In genomic region chr15:41022487-41023090, GRCh38 we compare ENCODE assay signal across 8 cellular contexts.
DNase-seq lines count a peak whose midpoint lies in the region; ATAC-seq and TF ChIP-seq lines count a peak whose summit lies in the region.

No MANE protein-coding gene starts in this region.

- H3K27ac ChIP-seq in esophagus muscularis mucosa (replicated peaks in 1 of 4), result peak overlapping the region; percentile 24 to 70 (median 68)
- H3K27ac ChIP-seq in vagina, result no peak overlapping the region

- no peak overlapping the region for H3K4me3 ChIP-seq in esophagus muscularis mucosa
- no peak overlapping the region for H3K4me3 ChIP-seq in vagina

- intact Hi-C loops in activated CD8-positive, alpha-beta T cell treated with anti-CD3 and anti-CD28 coated beads for 36 hours (cut with micrococcal nuclease), result loop anchor here (10.0 kb wide), 1 partner anchor 118 kb away; no protein-coding TSS in a partner anchor
- intact Hi-C loops in esophagus muscularis mucosa (cut with DNase I) (no loop called here), vagina (cut with DNase I) (loop anchor here (5.0 kb wide), 1 partner anchor 120 kb away; no protein-coding TSS in a partner anchor)

- POLR2A ChIA-PET in activated CD8-positive, alpha-beta T cell treated with anti-CD3 and anti-CD28 coated beads for 36 hours (lab: Charles Lee), result no interaction called here
- POLR2A ChIA-PET in naive thymus-derived CD8-positive, alpha-beta T cell (lab: Charles Lee), result no interaction called here

- H3K4me1 ChIP-seq in esophagus muscularis mucosa (peaks cover 14 to 67% (median 59%) of the 10 kb centered on the region in 4 donors), vagina (peaks cover 7% of the 10 kb centered on the region)

- ATAC-seq in activated CD8-positive, alpha-beta T cell treated with anti-CD3 and anti-CD28 coated beads for 36 hours, result peak; percentile 70
- peak; percentile 59 to 68 for ATAC-seq in naive thymus-derived CD8-positive, alpha-beta T cell
- no peak for ATAC-seq in GM19463 (IDR thresholded peaks at IDR 0.05; ENCODE audit: unreplicated experiment)

- TF ChIP-seq EP300 in esophagus muscularis mucosa (IDR thresholded peaks at IDR 0.05), result no peak

- TF ChIP-seq POLR2A in esophagus muscularis mucosa (IDR thresholded peaks at IDR 0.05; ENCODE audit: low read depth) (no peak), vagina (IDR thresholded peaks at IDR 0.05) (no peak)

- no peak overlapping the region for H3K27ac Mint-ChIP-seq in activated CD8-positive, alpha-beta T cell treated with anti-CD3 and anti-CD28 coated beads for 36 hours
- no peak overlapping the region for H3K27ac Mint-ChIP-seq in naive thymus-derived CD8-positive, alpha-beta T cell

- no peaks in the 10 kb centered on the region for H3K27me3 Mint-ChIP-seq in activated CD8-positive, alpha-beta T cell treated with anti-CD3 and anti-CD28 coated beads for 36 hours
- no peaks in the 10 kb centered on the region for H3K27me3 Mint-ChIP-seq in naive thymus-derived CD8-positive, alpha-beta T cell

- H3K36me3 ChIP-seq in esophagus muscularis mucosa (peaks cover 0 to 43% (median 24%) of the 10 kb centered on the region in 4 donors), vagina (peaks cover 0 to 26% of the 10 kb centered on the region in 2 donors)

- H3K36me3 Mint-ChIP-seq in activated CD8-positive, alpha-beta T cell treated with anti-CD3 and anti-CD28 coated beads for 36 hours (ENCODE audit: low read depth), result peaks cover 18% of the 10 kb centered on the region
- peaks cover 0 to 85% (median 11%) of the 10 kb centered on the region in 3 donors for H3K36me3 Mint-ChIP-seq in naive thymus-derived CD8-positive, alpha-beta T cell

- no peaks in the 10 kb centered on the region for H3K4me1 Mint-ChIP-seq in activated CD8-positive, alpha-beta T cell treated with anti-CD3 and anti-CD28 coated beads for 36 hours (ENCODE audit: low read depth)
- H3K4me1 Mint-ChIP-seq in naive thymus-derived CD8-positive, alpha-beta T cell, result peaks cover 2 to 6% (median 3%) of the 10 kb centered on the region in 4 donors

- H3K27me3 ChIP-seq in esophagus muscularis mucosa (no peaks in the 10 kb centered on the region), vagina (no peaks in the 10 kb centered on the region)

- DNase-seq in activated CD8-positive, alpha-beta memory T cell treated with anti-CD3 and anti-CD28 coated beads for 24 hours, result peak; percentile 62
- DNase-seq in activated CD8-positive, alpha-beta memory T cell treated with anti-CD3 and anti-CD28 coated beads, Interleukin-2, amount 50 U/mL, for 48 hours, result no peak
- DNase-seq in NCI-H146 (lab: John Stamatoyannopoulos, UW), result peak; percentile 3
- DNase-seq in activated CD8-positive, alpha-beta T cell treated with anti-CD3 and anti-CD28 coated beads for 36 hours, result peak; percentile 49
- DNase-seq in esophagus muscularis mucosa (ENCODE audit: extremely low spot score), result no peak
- peak in 9 of 10 donors; percentile 10 to 62 (median 45) for DNase-seq in naive thymus-derived CD8-positive, alpha-beta T cell
- no peak for DNase-seq in vagina (ENCODE audit: extremely low spot score in 2 of 2)

- H3K9me3 Mint-ChIP-seq in activated CD8-positive, alpha-beta T cell treated with anti-CD3 and anti-CD28 coated beads for 36 hours, result no peaks in the 10 kb centered on the region
- H3K9me3 Mint-ChIP-seq in naive thymus-derived CD8-positive, alpha-beta T cell, result no peaks in the 10 kb centered on the region

- WGBS in esophagus muscularis mucosa, result 56% methylated on average over 5 of the region's 5 CpGs

- TF ChIP-seq CTCF in activated CD8-positive, alpha-beta T cell treated with anti-CD3 and anti-CD28 coated beads for 36 hours (IDR thresholded peaks at IDR 0.05), result peak; percentile 67
- TF ChIP-seq CTCF in esophagus muscularis mucosa (IDR thresholded peaks at IDR 0.05) (peak; percentile 63 to 78 (median 73)), vagina (IDR thresholded peaks at IDR 0.05) (peak; percentile 16 to 47 (median 44))

- no peak overlapping the region for H3K4me3 Mint-ChIP-seq in activated CD8-positive, alpha-beta T cell treated with anti-CD3 and anti-CD28 coated beads for 36 hours
- no peak overlapping the region for H3K4me3 Mint-ChIP-seq in naive thymus-derived CD8-positive, alpha-beta T cell

- H3K9me3 ChIP-seq in esophagus muscularis mucosa (no peaks in the 10 kb centered on the region), vagina (no peaks in the 10 kb centered on the region)

- CTCF ChIA-PET in activated CD8-positive, alpha-beta T cell treated with anti-CD3 and anti-CD28 coated beads for 36 hours (lab: Charles Lee), result interaction anchor here (0.8 to 9.5 kb wide), 17 partner anchors 15 to 165 kb away, joined by 3 to 126 read pairs (median 4); no protein-coding TSS in a partner anchor

Comparison
In these comparisons a context has a peak if more than half of its experiments do, and no peak if none do; other contexts are left out.
1. DNase-seq: peak in activated CD8-positive, alpha-beta memory T cell treated with anti-CD3 and anti-CD28 coated beads for 24 hours (single experiment), NCI-H146 (single experiment), activated CD8-positive, alpha-beta T cell treated with anti-CD3 and anti-CD28 coated beads for 36 hours (single experiment) and naive thymus-derived CD8-positive, alpha-beta T cell (9 of 10); none in activated CD8-positive, alpha-beta memory T cell treated with anti-CD3 and anti-CD28 coated beads, Interleukin-2, amount 50 U/mL, for 48 hours (single experiment), esophagus muscularis mucosa (single experiment) and vagina (0 of 2).
2. Peak in every context shown above with its lines, with median percentiles within 50 percentile points of each other: CTCF ChIP-seq.